Comparison of ENCODE assay signal across 24 cellular contexts in the genomic region with DNA sequence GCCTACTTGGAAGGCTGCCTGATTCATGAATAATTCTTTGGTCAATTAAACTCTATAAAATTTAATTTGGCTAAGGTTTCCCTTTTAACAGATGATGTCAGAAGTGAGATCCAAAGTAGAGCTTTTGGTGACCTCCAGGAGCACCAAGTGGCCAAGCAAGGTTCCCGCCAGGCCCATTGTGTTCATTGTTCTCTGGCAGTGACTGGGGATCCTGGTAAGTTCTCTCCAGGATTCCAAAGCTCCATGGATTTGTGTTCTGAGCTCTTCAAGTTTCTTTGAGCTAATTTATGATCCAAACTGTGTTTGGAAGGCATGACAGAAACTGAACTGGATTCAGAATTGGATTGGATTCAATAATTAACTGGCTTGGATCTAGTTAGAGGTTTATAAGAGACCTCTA.
DNase-seq lines count a peak whose midpoint lies in the region; FAIRE-seq and TF ChIP-seq lines count a peak whose summit lies in the region.
"Had no signal": no experiment of that assay in that cellular context is flagged by ENCODE, and none has a peak within 500 bp of the region (broad histone marks: within the 10 kb centered on the region; RNA-seq: fewer than 3 reads in every experiment).

No MANE protein-coding gene starts in this region.

- H3K36me3 ChIP-seq in endothelial cell of umbilical vein (ENCODE audit: control insufficient read depth in 2 of 2, extremely low read depth in 1 of 2, insufficient read depth in 2 of 2, low read length in 2 of 2) (no peaks in the 10 kb centered on the region), breast epithelium (no peaks in the 10 kb centered on the region)
- H3K36me3 ChIP-seq: BE2C; BLaER1 treated with 17β-estradiol and CSF1 and Interleukin-3, amounts not matched to agents 10 nM and 100 nM had no signal

- H3K4me3 ChIP-seq in endothelial cell of umbilical vein (replicated peaks in 1 of 3; ENCODE audit: insufficient read depth in 1 of 3, low read depth in 1 of 3, low read length in 3 of 3), result no peak overlapping the region
- no peak overlapping the region for H3K4me3 ChIP-seq in breast epithelium
- H3K4me3 ChIP-seq: BLaER1 treated with 17β-estradiol and CSF1 and Interleukin-3, amounts not matched to agents 10 nM and 100 nM; GM12878; GM23248 had no signal

- FAIRE-seq in endothelial cell of umbilical vein (lab: Jason Lieb, UNC), result peak; percentile 4
- FAIRE-seq: A204.1, D721Med, GM12878, GM19239 had no signal

- dilution Hi-C loops in endothelial cell of umbilical vein (cut with MboI; ENCODE audit: extremely low pct_ligation_motif_present, low sequenced_read_pairs), result no loop called here

- TF ChIP-seq CTCF in endothelial cell of umbilical vein (IDR thresholded peaks at IDR 0.05; ENCODE audit: extremely low read depth in 1 of 2, insufficient read depth in 1 of 2, low read depth in 1 of 2, low read length in 2 of 2) (no peak), breast epithelium (IDR thresholded peaks at IDR 0.05) (no peak)

- no peaks in the 10 kb centered on the region for H3K4me1 ChIP-seq in endothelial cell of umbilical vein (ENCODE audit: control insufficient read depth, extremely low read depth, insufficient read depth, low read length)
- H3K4me1 ChIP-seq in breast epithelium, result no peaks in the 10 kb centered on the region
- H3K4me1 ChIP-seq: BE2C had no signal

- peak; percentile 19 for DNase-seq in activated CD4-positive, alpha-beta T cell treated with anti-CD3 and anti-CD28 coated beads, Interleukin-2, amount 10 ng/mL, durations not matched to agents 24 days and 14 days
- DNase-seq in activated CD4-positive, alpha-beta T cell treated with anti-CD3 and anti-CD28 coated beads for 48 hours, result no peak
- DNase-seq in M059J (ENCODE audit: low read depth), result peak; percentile 53
- DNase-seq in endothelial cell of umbilical vein (ENCODE audit: low read depth, low spot score), result no peak
- no peak for DNase-seq in SKM-1 (lab: John Stamatoyannopoulos, UW; ENCODE audit: unreplicated experiment)
- no peak for DNase-seq in breast epithelium (ENCODE audit: low spot score in 2 of 2)
- DNase-seq: ACHN; AML-193; BE2C; CD4-positive, alpha-beta T cell; CD8-positive, alpha-beta memory T cell; DMS 273 treated with DMSO at 0.1 percent for 48 hours; DMS79; EL; GDM1; GM23248; H9 had no signal

- H3K9me1 ChIP-seq in endothelial cell of umbilical vein (replicated peaks; ENCODE audit: control insufficient read depth, extremely low read depth, insufficient read depth, low read length), result no peaks in the 10 kb centered on the region

- TF ChIP-seq POLR2A in endothelial cell of umbilical vein (IDR thresholded peaks at IDR 0.05; ENCODE audit: low read depth, low read length) (no peak), breast epithelium (IDR thresholded peaks at IDR 0.05) (no peak)

- no peak overlapping the region for H3K9ac ChIP-seq in endothelial cell of umbilical vein (replicated peaks; ENCODE audit: extremely low read depth, insufficient read depth, low read length)
- H3K9ac ChIP-seq: BLaER1 treated with 17β-estradiol and CSF1 and Interleukin-3, amounts not matched to agents 10 nM and 100 nM; GM23248 had no signal

- H3K27ac ChIP-seq in endothelial cell of umbilical vein (ENCODE audit: insufficient read depth, low read depth, low read length) (no peak overlapping the region), breast epithelium (no peak overlapping the region)
- H3K27ac ChIP-seq: 22Rv1; BLaER1 treated with 17β-estradiol and CSF1 and Interleukin-3, amounts not matched to agents 10 nM and 100 nM; GM23248 had no signal

- H3K9me3 ChIP-seq in endothelial cell of umbilical vein (replicated peaks; ENCODE audit: control insufficient read depth, insufficient read depth, low read length), result no peaks in the 10 kb centered on the region
- no peaks in the 10 kb centered on the region for H3K9me3 ChIP-seq in breast epithelium
- H3K9me3 ChIP-seq: BE2C had no signal

- peaks cover 8 to 14% of the 10 kb centered on the region in 2 experiments for H3K27me3 ChIP-seq in endothelial cell of umbilical vein (ENCODE audit: control insufficient read depth in 2 of 2, insufficient read depth in 2 of 2, low read length in 2 of 2)
- no peaks in the 10 kb centered on the region for H3K27me3 ChIP-seq in breast epithelium
- H3K27me3 ChIP-seq: BE2C; BLaER1 treated with 17β-estradiol and CSF1 and Interleukin-3, amounts not matched to agents 10 nM and 100 nM had no signal

- no peak overlapping the region for H2AFZ ChIP-seq in endothelial cell of umbilical vein (ENCODE audit: low read depth, low read length)
- H2AFZ ChIP-seq: GM23248 had no signal

- CTCF ChIA-PET in endothelial cell of umbilical vein (lab: Charles Lee), result interaction anchor here (1.0 kb wide), 1 partner anchor 136 kb away, joined by 4 read pairs; no protein-coding TSS in a partner anchor

- no peak overlapping the region for H3K4me2 ChIP-seq in endothelial cell of umbilical vein (ENCODE audit: insufficient read depth, low read length)
- H3K4me2 ChIP-seq: BLaER1 treated with 17β-estradiol and CSF1 and Interleukin-3, amounts not matched to agents 10 nM and 100 nM had no signal

- no peaks in the 10 kb centered on the region for H3K79me2 ChIP-seq in endothelial cell of umbilical vein (ENCODE audit: control insufficient read depth, insufficient read depth, low read length)

- H3K4me3 Mint-ChIP-seq in activated CD4-positive, alpha-beta T cell treated with anti-CD3 and anti-CD28 coated beads, Interleukin-2, amount 10 ng/mL, durations not matched to agents 24 days and 14 days, result no peak overlapping the region
- H3K4me3 Mint-ChIP-seq: CD14-positive monocyte; CD4-positive, alpha-beta T cell; CD8-positive, alpha-beta memory T cell; H9 had no signal

- no TSS peak for BruUV-seq in endothelial cell of umbilical vein (replicated peaks; lab: Mats Ljungman, UMichigan)

- POLR2A ChIA-PET in endothelial cell of umbilical vein (lab: Charles Lee), result no interaction called here

- H3K36me3 Mint-ChIP-seq in activated CD4-positive, alpha-beta T cell treated with anti-CD3 and anti-CD28 coated beads, Interleukin-2, amount 10 ng/mL, durations not matched to agents 24 days and 14 days (ENCODE audit: low read depth), result no peaks in the 10 kb centered on the region
- H3K36me3 Mint-ChIP-seq: CD14-positive monocyte; CD8-positive, alpha-beta memory T cell had no signal

- H4K20me1 ChIP-seq in endothelial cell of umbilical vein (replicated peaks; ENCODE audit: control insufficient read depth, extremely low read depth, insufficient read depth, low read length), result no peaks in the 10 kb centered on the region
- H4K20me1 ChIP-seq: BLaER1 treated with 17β-estradiol and CSF1 and Interleukin-3, amounts not matched to agents 10 nM and 100 nM had no signal

- H3K27ac Mint-ChIP-seq in activated CD4-positive, alpha-beta T cell treated with anti-CD3 and anti-CD28 coated beads, Interleukin-2, amount 10 ng/mL, durations not matched to agents 24 days and 14 days, result no peak overlapping the region
- H3K27ac Mint-ChIP-seq: CD14-positive monocyte; CD4-positive, alpha-beta T cell; CD8-positive, alpha-beta memory T cell; H9 had no signal

- H3K4me1 Mint-ChIP-seq in activated CD4-positive, alpha-beta T cell treated with anti-CD3 and anti-CD28 coated beads, Interleukin-2, amount 10 ng/mL, durations not matched to agents 24 days and 14 days, result no peaks in the 10 kb centered on the region
- H3K4me1 Mint-ChIP-seq: CD14-positive monocyte; CD8-positive, alpha-beta memory T cell had no signal

- intact Hi-C loops in activated CD4-positive, alpha-beta T cell treated with anti-CD3 and anti-CD28 coated beads, Interleukin-2, amount 10 ng/mL, durations not matched to agents 24 days and 14 days (cut with micrococcal nuclease), result no loop called here
- intact Hi-C loops in endothelial cell of umbilical vein (cut with micrococcal nuclease), result no loop called here
- intact Hi-C loops in breast epithelium (cut with DNase I; ENCODE audit: low total_unique reads), result no loop called here

- no peaks in the 10 kb centered on the region for H3K9me3 Mint-ChIP-seq in activated CD4-positive, alpha-beta T cell treated with anti-CD3 and anti-CD28 coated beads, Interleukin-2, amount 10 ng/mL, durations not matched to agents 24 days and 14 days
- H3K9me3 Mint-ChIP-seq: CD4-positive, alpha-beta T cell had no signal

- peaks cover 7% of the 10 kb centered on the region for H3K27me3 Mint-ChIP-seq in activated CD4-positive, alpha-beta T cell treated with anti-CD3 and anti-CD28 coated beads, Interleukin-2, amount 10 ng/mL, durations not matched to agents 24 days and 14 days

TF ChIP-seq in endothelial cell of umbilical vein, 7 proteins besides CTCF, POLR2A, EP300 and RAD21:
- TF ChIP-seq MYC (IDR thresholded peaks at IDR 0.05; ENCODE audit: low read depth, low read length) (no peak), GATA2 (IDR thresholded peaks at IDR 0.05; ENCODE audit: insufficient read depth, insufficient read length, low read depth, low read length) (no peak), POLR2AphosphoS5 (IDR thresholded peaks at IDR 0.05; ENCODE audit: insufficient read depth, low read depth, low read length) (no peak), FOS (IDR thresholded peaks at IDR 0.05; ENCODE audit: borderline replicate concordance, insufficient read depth, low read length) (no peak), EZH2 (IDR thresholded peaks at IDR 0.05; ENCODE audit: borderline replicate concordance, low read depth, low read length, severe bottlenecking) (no peak), JUN (IDR thresholded peaks at IDR 0.05; ENCODE audit: borderline replicate concordance, insufficient read depth, insufficient read length, low read depth) (no peak)
- TF ChIP-seq, protein P1, sequence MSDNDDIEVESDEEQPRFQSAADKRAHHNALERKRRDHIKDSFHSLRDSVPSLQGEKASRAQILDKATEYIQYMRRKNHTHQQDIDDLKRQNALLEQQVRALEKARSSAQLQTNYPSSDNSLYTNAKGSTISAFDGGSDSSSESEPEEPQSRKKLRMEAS (IDR thresholded peaks at IDR 0.05; ENCODE audit: insufficient read depth, insufficient read length), result no peak

Comparison
In these comparisons a context has a peak if more than half of its experiments do, and no peak if none do; other contexts are left out.
1. DNase-seq: peak in activated CD4-positive, alpha-beta T cell treated with anti-CD3 and anti-CD28 coated beads, Interleukin-2, amount 10 ng/mL, durations not matched to agents 24 days and 14 days (single experiment) and M059J (single experiment); none in activated CD4-positive, alpha-beta T cell treated with anti-CD3 and anti-CD28 coated beads for 48 hours (single experiment), endothelial cell of umbilical vein (single experiment), SKM-1 (single experiment) and breast epithelium (0 of 2).